Comparison of ENCODE assay signal across 9 cellular contexts in the genomic region with DNA sequence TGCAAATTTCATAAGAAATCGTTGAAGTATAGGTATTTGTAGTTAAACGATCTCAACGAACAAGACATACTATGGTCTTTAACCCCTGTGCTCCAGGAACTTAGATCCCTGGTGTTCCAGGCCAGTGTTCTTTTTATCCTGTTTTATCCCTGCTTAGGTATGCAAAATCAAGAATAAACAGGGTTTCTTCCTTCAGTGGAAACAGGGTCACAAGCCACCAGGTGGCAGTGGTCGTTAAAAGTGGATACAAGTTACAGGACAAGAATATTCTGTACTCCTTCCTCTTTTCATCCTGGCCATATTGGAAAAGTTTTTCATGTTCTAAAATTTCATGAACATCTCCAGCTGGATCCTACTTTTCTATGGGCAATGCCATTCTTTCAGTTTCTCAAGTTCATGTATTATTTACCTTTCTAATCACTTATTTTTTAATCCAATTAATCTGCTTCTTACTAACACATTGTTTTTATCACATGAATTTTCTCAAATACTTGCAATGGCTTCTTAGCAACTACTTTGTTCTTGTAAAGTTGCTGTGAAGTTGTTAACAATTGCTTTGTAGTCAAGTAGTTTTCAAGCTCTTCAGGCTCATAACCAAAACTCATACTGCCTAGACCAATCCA. TPM values are rescaled to one million over a fixed set of nuclear protein-coding genes. Genes with fewer than 3 reads are reported as not detected.
DNase-seq lines count a peak whose midpoint lies in the region; ATAC-seq and TF ChIP-seq lines count a peak whose summit lies in the region.
"Had no signal": no experiment of that assay in that cellular context is flagged by ENCODE, and none has a peak within 500 bp of the region (broad histone marks: within the 10 kb centered on the region; RNA-seq: fewer than 3 reads in every experiment).

No MANE protein-coding gene starts in this region.

- no peaks in the 10 kb centered on the region for H3K36me3 ChIP-seq in heart right ventricle

- 41 to 43% methylated on average over 4 of the region's 4 CpGs for WGBS in heart right ventricle, 2 donors

- H3K4me3 ChIP-seq in heart right ventricle, result no peak overlapping the region

- peak; percentile 52 for ATAC-seq in HG03354 (IDR thresholded peaks at IDR 0.05; ENCODE audit: poor library complexity, severe bottlenecking, unreplicated experiment)
- ATAC-seq in heart right ventricle, result peak in 6 of 8 donors; percentile 50 to 79 (median 64)
- no peak for ATAC-seq in HG03039 (IDR thresholded peaks at IDR 0.05; ENCODE audit: unreplicated experiment)
- ATAC-seq: activated naive CD4-positive, alpha-beta T cell treated with anti-CD3 and anti-CD28 coated beads, Interleukin-2, amount 50 U/mL, for 72 hours had no signal

- peaks cover 0 to 3% (median 0%) of the 10 kb centered on the region in 9 donors for H3K4me1 ChIP-seq in heart right ventricle

- peak; percentile 15 for DNase-seq in DMS79 treated with DMSO at 0.1 percent for 48 hours (lab: John Stamatoyannopoulos, UW)
- DNase-seq in DMS79 (lab: John Stamatoyannopoulos, UW), result no peak
- DNase-seq in NCI-H82 treated with DMSO at 0.1 percent for 48 hours (lab: John Stamatoyannopoulos, UW; ENCODE audit: unreplicated experiment), result peak; percentile 60
- DNase-seq in activated naive CD8-positive, alpha-beta T cell treated with anti-CD3 and anti-CD28 coated beads for 36 hours, result peak; percentile 5
- DNase-seq in heart right ventricle, result peak; percentile 66 to 69
- DNase-seq in renal cortical epithelial cell (ENCODE audit: low read depth), result peak; percentile 76

- no peaks in the 10 kb centered on the region for H3K27me3 Mint-ChIP-seq in activated naive CD8-positive, alpha-beta T cell treated with anti-CD3 and anti-CD28 coated beads for 36 hours

- H3K27ac ChIP-seq in heart right ventricle, result no peak overlapping the region

- no peaks in the 10 kb centered on the region for H3K9me3 ChIP-seq in heart right ventricle

- no peaks in the 10 kb centered on the region for H3K9me3 Mint-ChIP-seq in activated naive CD8-positive, alpha-beta T cell treated with anti-CD3 and anti-CD28 coated beads for 36 hours
- H3K9me3 Mint-ChIP-seq: activated naive CD4-positive, alpha-beta T cell treated with anti-CD3 and anti-CD28 coated beads, Interleukin-2, amount 50 U/mL, for 72 hours had no signal

- peaks cover 3% of the 10 kb centered on the region for H3K4me1 Mint-ChIP-seq in activated naive CD8-positive, alpha-beta T cell treated with anti-CD3 and anti-CD28 coated beads for 36 hours

- intact Hi-C loops in heart right ventricle (cut with DNase I), result loop anchor here in 8 of 10 donors (1.0 to 10.0 kb wide), 9 partner anchors 137 to 839 kb away; a partner anchor contains a TSS

- TF ChIP-seq CTCF in heart right ventricle (IDR thresholded peaks at IDR 0.05), result peak; percentile 38 to 80 (median 68)

- no peak overlapping the region for H3K4me3 Mint-ChIP-seq in activated naive CD8-positive, alpha-beta T cell treated with anti-CD3 and anti-CD28 coated beads for 36 hours

- H3K27ac Mint-ChIP-seq in activated naive CD8-positive, alpha-beta T cell treated with anti-CD3 and anti-CD28 coated beads for 36 hours, result no peak overlapping the region
- H3K27ac Mint-ChIP-seq: activated naive CD4-positive, alpha-beta T cell treated with anti-CD3 and anti-CD28 coated beads, Interleukin-2, amount 50 U/mL, for 72 hours had no signal

- no peaks in the 10 kb centered on the region for H3K36me3 Mint-ChIP-seq in activated naive CD8-positive, alpha-beta T cell treated with anti-CD3 and anti-CD28 coated beads for 36 hours
- H3K36me3 Mint-ChIP-seq: activated naive CD4-positive, alpha-beta T cell treated with anti-CD3 and anti-CD28 coated beads, Interleukin-2, amount 50 U/mL, for 72 hours had no signal

- H3K27me3 ChIP-seq in heart right ventricle, result no peaks in the 10 kb centered on the region

RNA-seq across cellular contexts. Expression of a gene that starts 16.4 kb away (rescaled TPM):
- not detected for total RNA-seq in activated naive CD8-positive, alpha-beta T cell treated with anti-CD3 and anti-CD28 coated beads for 36 hours
- total RNA-seq in heart right ventricle (10 to 100 TPM in 7 of 10 donors, 1 to 10 TPM in 3; 7.2 to 24.9 (median 10.8) TPM), renal cortical epithelial cell (47.9 and 103 TPM in 2 replicates)
- polyA plus RNA-seq in heart right ventricle, result 1 to 10 TPM; 8.9 to 9.9 TPM
- total RNA-seq: activated naive CD4-positive, alpha-beta T cell treated with anti-CD3 and anti-CD28 coated beads, Interleukin-2, amount 50 U/mL, for 72 hours had no signal

Comparison
In these comparisons a context has a peak if more than half of its experiments do, and no peak if none do; other contexts are left out.
1. RNA of a gene that starts 16.4 kb away (total RNA-seq): 47.9 to 103 TPM in renal cortical epithelial cell and 7.2 to 24.9 TPM in heart right ventricle; not detected in activated naive CD8-positive, alpha-beta T cell treated with anti-CD3 and anti-CD28 coated beads for 36 hours; every median in the first group is over 4 times any median in the second.